ENCODE assay signal across 37 cellular contexts in genomic region chr1:89827902-89828301, GRCh38.
"Had no signal": no experiment of that assay in that cellular context is flagged by ENCODE, and none has a peak within 500 bp of the region (broad histone marks: within the 10 kb centered on the region; RNA-seq: fewer than 3 reads in every experiment).

No MANE protein-coding gene starts in this region.

- H3K9me3 Mint-ChIP-seq: activated B cell treated with CpG ODN at 0.5 μM for 24 hours; activated CD4-positive, alpha-beta memory T cell treated with anti-CD3 and anti-CD28 coated beads for 36 hours; activated CD4-positive, alpha-beta T cell treated with anti-CD3 and anti-CD28 coated beads, Interleukin-2, amount 10 ng/mL, durations not matched to agents 24 days and 14 days; activated CD8-positive, alpha-beta T cell treated with anti-CD3 and anti-CD28 coated beads for 36 hours; activated naive CD4-positive, alpha-beta T cell treated with anti-CD3 and anti-CD28 coated beads for 36 hours; activated naive CD4-positive, alpha-beta T cell treated with anti-CD3 and anti-CD28 coated beads, Interleukin-2, amount 50 U/mL, for 72 hours; activated naive CD8-positive, alpha-beta T cell treated with anti-CD3 and anti-CD28 coated beads for 36 hours; activated T-cell treated with anti-CD3 and anti-CD28 coated beads, Interleukin-2, amount 50 U/mL, for 4 hours; activated T-cell treated with anti-CD3 and anti-CD28 coated beads, Interleukin-2, amount 50 U/mL, for 72 hours; activated T-helper 1 cell treated with anti-CD3 and anti-CD28 coated beads, Interleukin-12 subunit alpha, Interleukin-12 subunit beta, Interleukin-2, Interleukin-4 antibody, amounts not matched to agents 30 ng/mL and 10 ng/mL and 1 ng/mL, durations not matched to agents 14 hours and 24 hours and 36 hours; activated T-helper 17 cell treated with anti-CD3 and anti-CD28 coated beads, Interleukin-2, amount 50 U/mL, for 72 hours; central memory CD8-positive, alpha-beta T cell; T-helper 1 cell treated with Interleukin-12 subunit alpha and Interleukin-12 subunit beta and Interleukin-4 antibody, amounts not matched to agents 30 μg/mL and 1 μg/mL, for 36 hours; T-helper 2 cell treated with Interferon-gamma antibody and Interleukin-4, amounts not matched to agents 5 μg/mL and 100 μg/mL, for 36 hours had no signal

- H3K36me3 ChIP-seq: adrenal gland, brain microvascular endothelial cell, breast epithelium had no signal

- DNase-seq: activated B cell treated with CpG ODN at 0.5 μM for 24 hours; activated CD4-positive, alpha-beta memory T cell treated with anti-CD3 and anti-CD28 coated beads for 36 hours; activated CD4-positive, alpha-beta T cell treated with anti-CD3 and anti-CD28 coated beads for 4 hours; activated CD4-positive, alpha-beta T cell treated with anti-CD3 and anti-CD28 coated beads, Interleukin-2, amount 10 ng/mL, durations not matched to agents 24 days and 14 days; activated CD4-positive, alpha-beta T cell treated with anti-CD3 and anti-CD28 coated beads, Interleukin-2, amount 50 U/mL, for 1 hour; activated CD4-positive, alpha-beta T cell treated with anti-CD3 and anti-CD28 coated beads, Interleukin-2, amount 50 U/mL, for 4 hours; activated CD4-positive, CD25-positive, alpha-beta regulatory T cell treated with anti-CD3 and anti-CD28 coated beads, Interleukin-2, amount 50 U/mL, for 72 hours; activated CD8-positive, alpha-beta memory T cell treated with anti-CD3 and anti-CD28 coated beads, Interleukin-2, amount 50 U/mL, for 4 hours; activated CD8-positive, alpha-beta T cell treated with anti-CD3 and anti-CD28 coated beads for 36 hours; activated effector memory CD4-positive, alpha-beta T cell treated with anti-CD3 and anti-CD28 coated beads, Interleukin-2, amount 50 U/mL, for 16 hours; activated gamma-delta T cell treated with Interleukin-2 at 50 U/mL for 16 hours; activated naive CD4-positive, alpha-beta T cell; activated naive CD4-positive, alpha-beta T cell treated with anti-CD3 and anti-CD28 coated beads for 36 hours; activated naive CD4-positive, alpha-beta T cell treated with anti-CD3 and anti-CD28 coated beads, Interleukin-2, amount 50 U/mL, for 16 hours; activated naive CD8-positive, alpha-beta T cell treated with anti-CD3 and anti-CD28 coated beads for 36 hours; activated T-cell treated with anti-CD3 and anti-CD28 coated beads for 4 hours; activated T-cell treated with anti-CD3 and anti-CD28 coated beads, Interleukin-2, amount 50 U/mL, for 1 hour; activated T-cell treated with anti-CD3 and anti-CD28 coated beads, Interleukin-2, amount 50 U/mL, for 4 hours; activated T-cell treated with anti-CD3 and anti-CD28 coated beads, Interleukin-2, amount 50 U/mL, for 72 hours; adrenal gland; amniotic stem cell; aorta; body of pancreas; brain microvascular endothelial cell; cerebellar nuclear complex; T-helper 2 cell; T-helper 9 cell had no signal

- H3K27ac Mint-ChIP-seq: activated B cell treated with CpG ODN at 0.5 μM for 24 hours; activated CD4-positive, alpha-beta memory T cell treated with anti-CD3 and anti-CD28 coated beads for 36 hours; activated CD4-positive, alpha-beta T cell treated with anti-CD3 and anti-CD28 coated beads, Interleukin-2, amount 10 ng/mL, durations not matched to agents 24 days and 14 days; activated CD8-positive, alpha-beta T cell treated with anti-CD3 and anti-CD28 coated beads for 36 hours; activated naive CD4-positive, alpha-beta T cell treated with anti-CD3 and anti-CD28 coated beads for 36 hours; activated naive CD4-positive, alpha-beta T cell treated with anti-CD3 and anti-CD28 coated beads, Interleukin-2, amount 50 U/mL, for 72 hours; activated naive CD8-positive, alpha-beta T cell treated with anti-CD3 and anti-CD28 coated beads for 36 hours; activated T-cell treated with anti-CD3 and anti-CD28 coated beads, Interleukin-2, amount 50 U/mL, for 72 hours; activated T-helper 1 cell treated with anti-CD3 and anti-CD28 coated beads, Interleukin-12 subunit alpha, Interleukin-12 subunit beta, Interleukin-2, Interleukin-4 antibody, amounts not matched to agents 30 ng/mL and 10 ng/mL and 1 ng/mL, durations not matched to agents 14 hours and 24 hours and 36 hours; activated T-helper 17 cell treated with anti-CD3 and anti-CD28 coated beads, Interleukin-2, amount 50 U/mL, for 72 hours; T-helper 1 cell treated with Interleukin-12 subunit alpha and Interleukin-12 subunit beta and Interleukin-4 antibody, amounts not matched to agents 30 μg/mL and 1 μg/mL, for 36 hours; T-helper 2 cell treated with Interferon-gamma antibody and Interleukin-4, amounts not matched to agents 5 μg/mL and 100 μg/mL, for 36 hours had no signal

- ATAC-seq: activated CD8-positive, alpha-beta T cell treated with anti-CD3 and anti-CD28 coated beads for 36 hours; activated naive CD4-positive, alpha-beta T cell treated with anti-CD3 and anti-CD28 coated beads, Interleukin-2, amount 50 U/mL, for 72 hours; activated T-cell treated with anti-CD3 and anti-CD28 coated beads, Interleukin-2, amount 50 U/mL, for 4 hours; activated T-cell treated with anti-CD3 and anti-CD28 coated beads, Interleukin-2, amount 50 U/mL, for 72 hours; activated T-helper 17 cell treated with anti-CD3 and anti-CD28 coated beads, Interleukin-2, amount 50 U/mL, for 72 hours; body of pancreas had no signal

- H3K4me3 ChIP-seq: adrenal gland, body of pancreas, breast epithelium had no signal

- FAIRE-seq: astrocyte, TTC549 had no signal

- H3K9me3 ChIP-seq: adrenal gland, body of pancreas, breast epithelium had no signal

- H3K4me3 Mint-ChIP-seq: activated B cell treated with CpG ODN at 0.5 μM for 24 hours; activated CD4-positive, alpha-beta memory T cell treated with anti-CD3 and anti-CD28 coated beads for 36 hours; activated CD4-positive, alpha-beta T cell treated with anti-CD3 and anti-CD28 coated beads, Interleukin-2, amount 10 ng/mL, durations not matched to agents 24 days and 14 days; activated CD8-positive, alpha-beta T cell treated with anti-CD3 and anti-CD28 coated beads for 36 hours; activated naive CD4-positive, alpha-beta T cell treated with anti-CD3 and anti-CD28 coated beads for 36 hours; activated naive CD8-positive, alpha-beta T cell treated with anti-CD3 and anti-CD28 coated beads for 36 hours; activated T-cell treated with anti-CD3 and anti-CD28 coated beads, Interleukin-2, amount 50 U/mL, for 4 hours; activated T-cell treated with anti-CD3 and anti-CD28 coated beads, Interleukin-2, amount 50 U/mL, for 72 hours; activated T-helper 1 cell treated with anti-CD3 and anti-CD28 coated beads, Interleukin-12 subunit alpha, Interleukin-12 subunit beta, Interleukin-2, Interleukin-4 antibody, amounts not matched to agents 30 ng/mL and 10 ng/mL and 1 ng/mL, durations not matched to agents 14 hours and 24 hours and 36 hours; activated T-helper 17 cell treated with anti-CD3 and anti-CD28 coated beads, Interleukin-2, amount 50 U/mL, for 72 hours; central memory CD8-positive, alpha-beta T cell; T-helper 1 cell treated with Interleukin-12 subunit alpha and Interleukin-12 subunit beta and Interleukin-4 antibody, amounts not matched to agents 30 μg/mL and 1 μg/mL, for 36 hours; T-helper 2 cell treated with Interferon-gamma antibody and Interleukin-4, amounts not matched to agents 5 μg/mL and 100 μg/mL, for 36 hours had no signal

- H3K27ac ChIP-seq: adrenal gland, body of pancreas, brain microvascular endothelial cell, breast epithelium, VCaP had no signal

- H3K27me3 Mint-ChIP-seq: activated B cell treated with CpG ODN at 0.5 μM for 24 hours; activated CD4-positive, alpha-beta memory T cell treated with anti-CD3 and anti-CD28 coated beads for 36 hours; activated CD8-positive, alpha-beta T cell treated with anti-CD3 and anti-CD28 coated beads for 36 hours; activated naive CD8-positive, alpha-beta T cell treated with anti-CD3 and anti-CD28 coated beads for 36 hours; activated T-helper 17 cell treated with anti-CD3 and anti-CD28 coated beads, Interleukin-2, amount 50 U/mL, for 72 hours; central memory CD8-positive, alpha-beta T cell had no signal

- H3K27me3 ChIP-seq: adrenal gland, body of pancreas, brain microvascular endothelial cell, breast epithelium had no signal
